30 cellular contexts compared by ENCODE assay signal in genomic region chr3:98402507-98402906, GRCh38. TPM values are rescaled to one million over a fixed set of nuclear protein-coding genes. Genes with fewer than 3 reads are reported as not detected.
DNase-seq lines count a peak whose midpoint lies in the region; ATAC-seq and TF ChIP-seq lines count a peak whose summit lies in the region.
"Had no signal": no experiment of that assay in that cellular context is flagged by ENCODE, and none has a peak within 500 bp of the region (broad histone marks: within the 10 kb centered on the region; RNA-seq: fewer than 3 reads in every experiment).

No MANE protein-coding gene starts in this region.

- peak; percentile 25 for DNase-seq in activated CD8-positive, alpha-beta T cell treated with anti-CD3 and anti-CD28 coated beads, Interleukin-2, amount 10 ng/mL, durations not matched to agents 7 days and 5 days
- DNase-seq in activated CD8-positive, alpha-beta T cell treated with anti-CD3 and anti-CD28 coated beads for 36 hours = no peak
- peak; percentile 50 for DNase-seq in Jurkat, Clone E6-1 (ENCODE audit: low read depth, low spot score)
- no peak for DNase-seq in central memory CD8-positive, alpha-beta T cell (ENCODE audit: low spot score in 2 of 2)
- no peak for DNase-seq in stimulated activated naive B cell treated with anti-CD40 and anti-IgM and Interleukin-4, amounts not matched to agents 10 μg/mL and 1 μg/mL and 100 μg/mL, for 72 hours
- DNase-seq in A673 (ENCODE audit: low spot score) = no peak
- no peak for DNase-seq in caudate nucleus (lab: John Stamatoyannopoulos, UW)
- DNase-seq: ACHN; BE2C; C1 segment of cervical spinal cord; CD4-positive, CD25-positive, alpha-beta regulatory T cell; CD8-positive, alpha-beta memory T cell; COR-L47; DMS 273 treated with DMSO at 0.1 percent for 48 hours; DMS153; DMS53; DMS79; DND-41; EL; GDM1 had no signal

- intact Hi-C loops in activated CD8-positive, alpha-beta T cell treated with anti-CD3 and anti-CD28 coated beads for 36 hours (cut with micrococcal nuclease) = no loop called here
- intact Hi-C loops in A673 (cut with micrococcal nuclease; ENCODE audit: unreplicated experiment) = no loop called here

- POLR2A ChIA-PET in activated CD8-positive, alpha-beta T cell treated with anti-CD3 and anti-CD28 coated beads, Interleukin-2, amount 10 ng/mL, durations not matched to agents 7 days and 5 days (lab: Charles Lee) = no interaction called here
- POLR2A ChIA-PET in activated CD8-positive, alpha-beta T cell treated with anti-CD3 and anti-CD28 coated beads for 36 hours (lab: Charles Lee) = no interaction called here
- POLR2A ChIA-PET in A673 (lab: Charles Lee; ENCODE audit: low non-redundant PET) = no interaction called here

- peaks cover 34% of the 10 kb centered on the region for H3K4me1 Mint-ChIP-seq in activated CD8-positive, alpha-beta T cell treated with anti-CD3 and anti-CD28 coated beads, Interleukin-2, amount 10 ng/mL, durations not matched to agents 7 days and 5 days (ENCODE audit: low read depth)
- H3K4me1 Mint-ChIP-seq in activated CD8-positive, alpha-beta T cell treated with anti-CD3 and anti-CD28 coated beads for 36 hours (ENCODE audit: low read depth) = peaks cover 7% of the 10 kb centered on the region
- peaks cover 25% of the 10 kb centered on the region for H3K4me1 Mint-ChIP-seq in central memory CD8-positive, alpha-beta T cell
- no peaks in the 10 kb centered on the region for H3K4me1 Mint-ChIP-seq in stimulated activated naive B cell treated with anti-CD40 and anti-IgM and Interleukin-4, amounts not matched to agents 10 μg/mL and 1 μg/mL and 100 μg/mL, for 72 hours
- H3K4me1 Mint-ChIP-seq: CD14-positive monocyte had no signal

- H3K27ac ChIP-seq in A673 (ENCODE audit: low read depth, low read length, poor library complexity, severe bottlenecking) = no peak overlapping the region
- H3K27ac ChIP-seq in caudate nucleus (ENCODE audit: low read depth, low read length) = no peak overlapping the region
- H3K27ac ChIP-seq: 22Rv1, A549, BLaER1 had no signal

- peaks cover 5% of the 10 kb centered on the region for H3K9me3 ChIP-seq in A673 (ENCODE audit: low read depth, low read length, poor library complexity, severe bottlenecking)
- H3K9me3 ChIP-seq: A549, BE2C had no signal

- H3K36me3 Mint-ChIP-seq in activated CD8-positive, alpha-beta T cell treated with anti-CD3 and anti-CD28 coated beads, Interleukin-2, amount 10 ng/mL, durations not matched to agents 7 days and 5 days (ENCODE audit: low read depth) = peaks cover 57% of the 10 kb centered on the region
- H3K36me3 Mint-ChIP-seq in activated CD8-positive, alpha-beta T cell treated with anti-CD3 and anti-CD28 coated beads for 36 hours (ENCODE audit: low read depth) = peaks cover 10% of the 10 kb centered on the region
- peaks cover 2% of the 10 kb centered on the region for H3K36me3 Mint-ChIP-seq in central memory CD8-positive, alpha-beta T cell (ENCODE audit: insufficient read depth)
- H3K36me3 Mint-ChIP-seq in stimulated activated naive B cell treated with anti-CD40 and anti-IgM and Interleukin-4, amounts not matched to agents 10 μg/mL and 1 μg/mL and 100 μg/mL, for 72 hours = peaks cover 0 to 4% of the 10 kb centered on the region in 2 donors
- H3K36me3 Mint-ChIP-seq: CD14-positive monocyte had no signal

- H3K27ac Mint-ChIP-seq in activated CD8-positive, alpha-beta T cell treated with anti-CD3 and anti-CD28 coated beads, Interleukin-2, amount 10 ng/mL, durations not matched to agents 7 days and 5 days = peak overlapping the region; percentile 51
- no peak overlapping the region for H3K27ac Mint-ChIP-seq in activated CD8-positive, alpha-beta T cell treated with anti-CD3 and anti-CD28 coated beads for 36 hours
- H3K27ac Mint-ChIP-seq in central memory CD8-positive, alpha-beta T cell (ENCODE audit: low read depth) = no peak overlapping the region
- H3K27ac Mint-ChIP-seq in stimulated activated naive B cell treated with anti-CD40 and anti-IgM and Interleukin-4, amounts not matched to agents 10 μg/mL and 1 μg/mL and 100 μg/mL, for 72 hours = peak overlapping the region; percentile 39
- H3K27ac Mint-ChIP-seq: CD4-positive, alpha-beta memory T cell; CD4-positive, CD25-positive, alpha-beta regulatory T cell; CD8-positive, alpha-beta memory T cell had no signal

- no peak overlapping the region for H3K4me3 Mint-ChIP-seq in activated CD8-positive, alpha-beta T cell treated with anti-CD3 and anti-CD28 coated beads, Interleukin-2, amount 10 ng/mL, durations not matched to agents 7 days and 5 days
- H3K4me3 Mint-ChIP-seq in activated CD8-positive, alpha-beta T cell treated with anti-CD3 and anti-CD28 coated beads for 36 hours = no peak overlapping the region
- peak overlapping the region; percentile 17 for H3K4me3 Mint-ChIP-seq in central memory CD8-positive, alpha-beta T cell
- no peak overlapping the region for H3K4me3 Mint-ChIP-seq in stimulated activated naive B cell treated with anti-CD40 and anti-IgM and Interleukin-4, amounts not matched to agents 10 μg/mL and 1 μg/mL and 100 μg/mL, for 72 hours
- H3K4me3 Mint-ChIP-seq: CD14-positive monocyte; CD4-positive, alpha-beta memory T cell; CD4-positive, CD25-positive, alpha-beta regulatory T cell had no signal

- peaks cover 60% of the 10 kb centered on the region for H3K9me3 Mint-ChIP-seq in activated CD8-positive, alpha-beta T cell treated with anti-CD3 and anti-CD28 coated beads, Interleukin-2, amount 10 ng/mL, durations not matched to agents 7 days and 5 days (ENCODE audit: insufficient read depth)
- H3K9me3 Mint-ChIP-seq in activated CD8-positive, alpha-beta T cell treated with anti-CD3 and anti-CD28 coated beads for 36 hours = peaks cover 50% of the 10 kb centered on the region
- peaks cover 41% of the 10 kb centered on the region for H3K9me3 Mint-ChIP-seq in central memory CD8-positive, alpha-beta T cell
- peaks cover 37 to 40% of the 10 kb centered on the region in 2 donors for H3K9me3 Mint-ChIP-seq in stimulated activated naive B cell treated with anti-CD40 and anti-IgM and Interleukin-4, amounts not matched to agents 10 μg/mL and 1 μg/mL and 100 μg/mL, for 72 hours

- no peaks in the 10 kb centered on the region for H3K4me1 ChIP-seq in A673 (ENCODE audit: insufficient read depth, low read length, poor library complexity, severe bottlenecking)
- H3K4me1 ChIP-seq: A549, BE2C, BLaER1 had no signal

- peaks cover 12% of the 10 kb centered on the region for H3K27me3 Mint-ChIP-seq in activated CD8-positive, alpha-beta T cell treated with anti-CD3 and anti-CD28 coated beads, Interleukin-2, amount 10 ng/mL, durations not matched to agents 7 days and 5 days (ENCODE audit: low read depth)
- H3K27me3 Mint-ChIP-seq in activated CD8-positive, alpha-beta T cell treated with anti-CD3 and anti-CD28 coated beads for 36 hours = peaks cover 2% of the 10 kb centered on the region
- no peaks in the 10 kb centered on the region for H3K27me3 Mint-ChIP-seq in central memory CD8-positive, alpha-beta T cell
- H3K27me3 Mint-ChIP-seq in stimulated activated naive B cell treated with anti-CD40 and anti-IgM and Interleukin-4, amounts not matched to agents 10 μg/mL and 1 μg/mL and 100 μg/mL, for 72 hours = no peaks in the 10 kb centered on the region

- CTCF ChIA-PET in activated CD8-positive, alpha-beta T cell treated with anti-CD3 and anti-CD28 coated beads, Interleukin-2, amount 10 ng/mL, durations not matched to agents 7 days and 5 days (lab: Charles Lee) = no interaction called here
- CTCF ChIA-PET in activated CD8-positive, alpha-beta T cell treated with anti-CD3 and anti-CD28 coated beads for 36 hours (lab: Charles Lee) = interaction anchor here (1.6 kb wide), 1 partner anchor 14 kb away, joined by 4 read pairs; no protein-coding TSS in a partner anchor
- CTCF ChIA-PET in A673 (lab: Charles Lee) = no interaction called here

- H3K36me3 ChIP-seq in A673 (ENCODE audit: insufficient read depth, low read length, poor library complexity, severe bottlenecking) = no peaks in the 10 kb centered on the region
- H3K36me3 ChIP-seq: BE2C, BLaER1 had no signal

- ATAC-seq in activated CD8-positive, alpha-beta T cell treated with anti-CD3 and anti-CD28 coated beads, Interleukin-2, amount 10 ng/mL, durations not matched to agents 7 days and 5 days = no peak
- no peak for ATAC-seq in activated CD8-positive, alpha-beta T cell treated with anti-CD3 and anti-CD28 coated beads for 36 hours
- no peak for ATAC-seq in central memory CD8-positive, alpha-beta T cell (replicated peaks; ENCODE audit: extremely low read depth, poor library complexity, severe bottlenecking)
- no peak for ATAC-seq in stimulated activated naive B cell treated with anti-CD40 and anti-IgM and Interleukin-4, amounts not matched to agents 10 μg/mL and 1 μg/mL and 100 μg/mL, for 72 hours (replicated peaks)
- ATAC-seq: A549, GM12878 had no signal

- TF ChIP-seq CTCF in activated CD8-positive, alpha-beta T cell treated with anti-CD3 and anti-CD28 coated beads for 36 hours (IDR thresholded peaks at IDR 0.05) = no peak
- no peak for TF ChIP-seq CTCF in A673 (conservative IDR thresholded peaks at IDR 0.05; ENCODE audit: low read depth, low read length)

- no TSS peak for BruUV-seq in A673 (replicated peaks; lab: Mats Ljungman, UMichigan)

- no peak overlapping the region for H3K4me3 ChIP-seq in Jurkat, Clone E6-1 (ENCODE audit: low read length)
- no peak overlapping the region for H3K4me3 ChIP-seq in A673 (ENCODE audit: low read depth, low read length, poor library complexity, severe bottlenecking)
- H3K4me3 ChIP-seq: A549, BLaER1, GM12878 had no signal

- H3K27me3 ChIP-seq in A673 (replicated peaks; ENCODE audit: insufficient read depth, low read depth, low read length, poor library complexity) = peaks cover 3% of the 10 kb centered on the region
- H3K27me3 ChIP-seq: BE2C, BLaER1 had no signal

RNA-seq across cellular contexts. Expression of gene OR5K3, which starts 12.0 kb away (rescaled TPM):
- not detected for total RNA-seq in activated CD8-positive, alpha-beta T cell treated with anti-CD3 and anti-CD28 coated beads, Interleukin-2, amount 10 ng/mL, durations not matched to agents 7 days and 5 days
- total RNA-seq in activated CD8-positive, alpha-beta T cell treated with anti-CD3 and anti-CD28 coated beads for 36 hours = not detected
- not detected for polyA plus RNA-seq in Jurkat, Clone E6-1 (2012; ENCODE audit: insufficient read depth, insufficient read length)
- total RNA-seq in A673 (2021) = not detected in 2 replicates
- total RNA-seq: A172; CD4-positive, alpha-beta memory T cell; CD4-positive, CD25-positive, alpha-beta regulatory T cell; CD8-positive, alpha-beta memory T cell; Daoy; G401; GM12878 had no signal
- polyA plus RNA-seq: A549; AG04450; CD14-positive monocyte; CD4-positive, alpha-beta memory T cell; CD4-positive, CD25-positive, alpha-beta regulatory T cell; CD8-positive, alpha-beta memory T cell had no signal

RNA-seq across cellular contexts. Expression of gene OR5K4, which starts 48.9 kb away (rescaled TPM):
- not detected for total RNA-seq in activated CD8-positive, alpha-beta T cell treated with anti-CD3 and anti-CD28 coated beads, Interleukin-2, amount 10 ng/mL, durations not matched to agents 7 days and 5 days
- total RNA-seq in activated CD8-positive, alpha-beta T cell treated with anti-CD3 and anti-CD28 coated beads for 36 hours = not detected
- polyA plus RNA-seq in Jurkat, Clone E6-1 (2012; ENCODE audit: insufficient read depth, insufficient read length) = not detected
- not detected in 2 replicates for total RNA-seq in A673 (2021)
- total RNA-seq: A172; CD4-positive, alpha-beta memory T cell; CD4-positive, CD25-positive, alpha-beta regulatory T cell; CD8-positive, alpha-beta memory T cell; Daoy; G401; GM12878 had no signal
- polyA plus RNA-seq: A549; AG04450; CD14-positive monocyte; CD4-positive, alpha-beta memory T cell; CD4-positive, CD25-positive, alpha-beta regulatory T cell; CD8-positive, alpha-beta memory T cell had no signal

Comparison
In these comparisons a context has a peak if more than half of its experiments do, and no peak if none do; other contexts are left out.
1. DNase-seq: peak in activated CD8-positive, alpha-beta T cell treated with anti-CD3 and anti-CD28 coated beads, Interleukin-2, amount 10 ng/mL, durations not matched to agents 7 days and 5 days (single experiment) and Jurkat, Clone E6-1 (single experiment); none in activated CD8-positive, alpha-beta T cell treated with anti-CD3 and anti-CD28 coated beads for 36 hours (single experiment), central memory CD8-positive, alpha-beta T cell (0 of 2), stimulated activated naive B cell treated with anti-CD40 and anti-IgM and Interleukin-4, amounts not matched to agents 10 μg/mL and 1 μg/mL and 100 μg/mL, for 72 hours (single experiment), A673 (single experiment) and caudate nucleus (0 of 61).
2. H3K27ac Mint-ChIP-seq: peak in activated CD8-positive, alpha-beta T cell treated with anti-CD3 and anti-CD28 coated beads, Interleukin-2, amount 10 ng/mL, durations not matched to agents 7 days and 5 days (single experiment) and stimulated activated naive B cell treated with anti-CD40 and anti-IgM and Interleukin-4, amounts not matched to agents 10 μg/mL and 1 μg/mL and 100 μg/mL, for 72 hours (single experiment); none in activated CD8-positive, alpha-beta T cell treated with anti-CD3 and anti-CD28 coated beads for 36 hours (single experiment) and central memory CD8-positive, alpha-beta T cell (single experiment).